In genomic region chr2:66443183-66443976, GRCh38 we compare ENCODE assay signal across 1 cellular context.
TF ChIP-seq lines count a peak whose summit lies in the region.

No MANE protein-coding gene starts in this region.

TF ChIP-seq in GM23338, 12 proteins besides CTCF, POLR2A, EP300 and RAD21 (continued from another document):
- TF ChIP-seq ZNF462 (CRISPR knock-in tag; IDR thresholded peaks at IDR 0.05) (no peak), REST (IDR thresholded peaks at IDR 0.05; ENCODE audit: unreplicated experiment) (no peak)
TF ChIP-seq in GM23338: peak in this region for 2.
